19 cellular contexts compared by ENCODE assay signal in the genomic region with DNA sequence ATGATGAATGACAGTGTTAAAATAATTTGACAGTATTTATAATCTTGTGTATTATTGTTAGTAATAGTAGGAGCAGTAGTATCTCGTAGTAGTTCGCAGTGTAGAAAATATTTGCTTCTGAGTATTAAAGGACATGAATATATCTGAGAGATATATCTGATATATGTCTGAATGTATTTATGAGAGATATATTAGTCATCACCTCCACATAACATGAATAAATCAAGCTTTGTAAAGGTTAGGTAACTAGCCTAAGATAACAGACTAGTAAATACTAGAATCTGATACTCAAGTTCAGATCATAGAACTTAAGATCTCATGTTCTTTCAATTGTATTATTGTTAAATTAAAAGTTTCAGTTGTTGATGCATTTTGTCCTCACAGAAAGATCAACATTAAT.
DNase-seq lines count a peak whose midpoint lies in the region; ATAC-seq, FAIRE-seq and TF ChIP-seq lines count a peak whose summit lies in the region.
"Had no signal": no experiment of that assay in that cellular context is flagged by ENCODE, and none has a peak within 500 bp of the region (broad histone marks: within the 10 kb centered on the region; RNA-seq: fewer than 3 reads in every experiment).

No MANE protein-coding gene starts in this region.

- intact Hi-C loops in kidney (cut with DNase I) (no loop called here), head of caudate nucleus (cut with DNase I) (no loop called here)

- DNase-seq in SK-N-SH (no peak), HEK293T (ENCODE audit: extremely low spot score) (no peak), bronchial epithelial cell (ENCODE audit: low read depth) (peak; percentile 63), kidney (no peak), NCI-H1105 treated with DMSO at 0.1 percent for 48 hours (lab: John Stamatoyannopoulos, UW) (no peak), head of caudate nucleus (no peak), nucleus accumbens (lab: John Stamatoyannopoulos, UW) (no peak)
- DNase-seq: AML-193; Caco-2; CD4-positive, alpha-beta T cell; DMS153; DMS79; GF-D8 had no signal

- H3K4me1 ChIP-seq in SK-N-SH (ENCODE audit: control insufficient read depth in 1 of 2, insufficient read depth in 2 of 2, low read depth in 1 of 2, low read length in 1 of 2) (peaks cover 0 to 6% of the 10 kb centered on the region in 2 experiments; a peak in 1 of 4 replicates), kidney (ENCODE audit: control insufficient read depth in 1 of 2, insufficient read depth in 1 of 2, low read depth in 1 of 2, low read length in 2 of 2) (no peaks in the 10 kb centered on the region)
- H3K4me1 ChIP-seq: A549, Caco-2 had no signal

- POLR2A ChIA-PET in SK-N-SH (lab: Yijun Ruan, JAX) = no interaction called here
- POLR2A ChIA-PET in HEK293T (lab: Yijun Ruan, JAX) = no interaction called here

- CTCF ChIA-PET in SK-N-SH (lab: Yijun Ruan, JAX) (no interaction called here), HEK293T (lab: Yijun Ruan, JAX) (no interaction called here)

- H3K36me3 ChIP-seq in SK-N-SH (replicated peaks in 1 of 2; ENCODE audit: control insufficient read depth in 1 of 2, insufficient read depth in 2 of 2, low read length in 1 of 2) = no peaks in the 10 kb centered on the region
- no peaks in the 10 kb centered on the region for H3K36me3 ChIP-seq in bronchial epithelial cell (ENCODE audit: control insufficient read depth, insufficient read depth, low read length)
- no peaks in the 10 kb centered on the region for H3K36me3 ChIP-seq in kidney (ENCODE audit: control insufficient read depth in 1 of 2, insufficient read depth in 2 of 2, low read length in 2 of 2)

- H2AFZ ChIP-seq in SK-N-SH (ENCODE audit: low read depth) = no peak overlapping the region

- 67% methylated on average over 2 of the region's 2 CpGs for WGBS in SK-N-SH (ENCODE audit: low lambda C conversion rate)

- no peak for ATAC-seq in SK-N-SH treated with all-trans-retinoic acid at 6 μM for 48 hours
- ATAC-seq: A549, HCT116 had no signal

- TF ChIP-seq EP300 in SK-N-SH (IDR thresholded peaks at IDR 0.05; ENCODE audit: borderline replicate concordance in 1 of 2, low read depth in 1 of 2, low read length in 1 of 2) = no peak

- peaks cover 19% of the 10 kb centered on the region for H3K79me2 ChIP-seq in SK-N-SH (ENCODE audit: insufficient read depth)

- H3K27ac ChIP-seq in SK-N-SH (ENCODE audit: low read depth in 2 of 2, low read length in 1 of 2) = no peak overlapping the region
- H3K27ac ChIP-seq in kidney (ENCODE audit: low read depth in 2 of 2, low read length in 2 of 2) = no peak overlapping the region
- H3K27ac ChIP-seq: 22Rv1, A549, C4-2B, HL-60 had no signal

- 0 out of 2 replicates have a peak, but pooled peaks cover 5% of the 10 kb centered on the region for H4K20me1 ChIP-seq in SK-N-SH (ENCODE audit: insufficient read depth)

- no peaks in the 10 kb centered on the region for H3K9me3 ChIP-seq in SK-N-SH
- H3K9me3 ChIP-seq in kidney (ENCODE audit: control insufficient read depth in 1 of 2, low read length in 2 of 2) = no peaks in the 10 kb centered on the region
- H3K9me3 ChIP-seq: A549, Caco-2 had no signal

- TF ChIP-seq CTCF in SK-N-SH (IDR thresholded peaks at IDR 0.05) (no peak), bronchial epithelial cell (IDR thresholded peaks at IDR 0.05; ENCODE audit: insufficient read depth, low read length, severe bottlenecking) (no peak), kidney (IDR thresholded peaks at IDR 0.05; ENCODE audit: borderline replicate concordance, extremely low read depth, insufficient read depth) (no peak)

- no peaks in the 10 kb centered on the region for H3F3A ChIP-seq in SK-N-SH (replicated peaks; ENCODE audit: insufficient read depth)

- H3K9me2 ChIP-seq in SK-N-SH = no peaks in the 10 kb centered on the region

- H3K4me2 ChIP-seq in SK-N-SH = no peak overlapping the region
- H3K4me2 ChIP-seq: A549 had no signal

- FAIRE-seq in bronchial epithelial cell (lab: Jason Lieb, UNC) (no peak), kidney (lab: Jason Lieb, UNC) (peak; percentile 54)
- FAIRE-seq: A549 had no signal

- no peak for TF ChIP-seq RAD21 in SK-N-SH (IDR thresholded peaks at IDR 0.05; ENCODE audit: low read length)

- H3K27me3 ChIP-seq in SK-N-SH (ENCODE audit: insufficient read depth) = no peaks in the 10 kb centered on the region
- H3K27me3 ChIP-seq in bronchial epithelial cell (ENCODE audit: control insufficient read depth, insufficient read depth, low read length) = no peaks in the 10 kb centered on the region

- H3K4me3 ChIP-seq in SK-N-SH (ENCODE audit: low read depth in 2 of 2, low read length in 1 of 2) = no peak overlapping the region
- no peak overlapping the region for H3K4me3 ChIP-seq in bronchial epithelial cell (ENCODE audit: low read depth, low read length)
- H3K4me3 ChIP-seq in kidney (ENCODE audit: low read length in 2 of 2) = no peak overlapping the region
- H3K4me3 ChIP-seq: A549 had no signal

- H3K9ac ChIP-seq in SK-N-SH = no peak overlapping the region
- no peak overlapping the region for H3K9ac ChIP-seq in kidney (ENCODE audit: low read length in 2 of 2)

TF ChIP-seq in SK-N-SH, 30 proteins besides CTCF, POLR2A, EP300 and RAD21:
- TF ChIP-seq PBX3 (IDR thresholded peaks at IDR 0.05) (peak; percentile 38; the same call in 1 of the 2 replicates), FOSL2 (IDR thresholded peaks at IDR 0.05; ENCODE audit: borderline replicate concordance, low read depth) (peak; percentile 17; the same call in 1 of the 2 replicates), JUND (IDR thresholded peaks at IDR 0.05) (0 out of 2 replicates have a peak, but pooled peaks have one; percentile 29), RXRA (IDR thresholded peaks at IDR 0.05; ENCODE audit: borderline replicate concordance, low read depth) (no peak)

TF ChIP-seq in SK-N-SH treated with all-trans-retinoic acid at 6 μM for 48 hours, 23 proteins besides CTCF, POLR2A, EP300 and RAD21 (continues in another document):
- TF ChIP-seq ZC3H10 (CRISPR knock-in tag; IDR thresholded peaks at IDR 0.05) (no peak), ZNF70 (CRISPR knock-in tag; IDR thresholded peaks at IDR 0.05) (no peak), GLIS3 (CRISPR knock-in tag; IDR thresholded peaks at IDR 0.05) (no peak), ZNF565 (CRISPR knock-in tag; conservative IDR thresholded peaks at IDR 0.05; ENCODE audit: low read depth) (no peak), ISL1 (CRISPR knock-in tag; IDR thresholded peaks at IDR 0.05) (no peak), ESRRG (CRISPR knock-in tag; IDR thresholded peaks at IDR 0.05) (no peak), TCF4 (CRISPR knock-in tag; IDR thresholded peaks at IDR 0.05; ENCODE audit: borderline replicate concordance) (no peak)
- TF ChIP-seq, protein P1, sequence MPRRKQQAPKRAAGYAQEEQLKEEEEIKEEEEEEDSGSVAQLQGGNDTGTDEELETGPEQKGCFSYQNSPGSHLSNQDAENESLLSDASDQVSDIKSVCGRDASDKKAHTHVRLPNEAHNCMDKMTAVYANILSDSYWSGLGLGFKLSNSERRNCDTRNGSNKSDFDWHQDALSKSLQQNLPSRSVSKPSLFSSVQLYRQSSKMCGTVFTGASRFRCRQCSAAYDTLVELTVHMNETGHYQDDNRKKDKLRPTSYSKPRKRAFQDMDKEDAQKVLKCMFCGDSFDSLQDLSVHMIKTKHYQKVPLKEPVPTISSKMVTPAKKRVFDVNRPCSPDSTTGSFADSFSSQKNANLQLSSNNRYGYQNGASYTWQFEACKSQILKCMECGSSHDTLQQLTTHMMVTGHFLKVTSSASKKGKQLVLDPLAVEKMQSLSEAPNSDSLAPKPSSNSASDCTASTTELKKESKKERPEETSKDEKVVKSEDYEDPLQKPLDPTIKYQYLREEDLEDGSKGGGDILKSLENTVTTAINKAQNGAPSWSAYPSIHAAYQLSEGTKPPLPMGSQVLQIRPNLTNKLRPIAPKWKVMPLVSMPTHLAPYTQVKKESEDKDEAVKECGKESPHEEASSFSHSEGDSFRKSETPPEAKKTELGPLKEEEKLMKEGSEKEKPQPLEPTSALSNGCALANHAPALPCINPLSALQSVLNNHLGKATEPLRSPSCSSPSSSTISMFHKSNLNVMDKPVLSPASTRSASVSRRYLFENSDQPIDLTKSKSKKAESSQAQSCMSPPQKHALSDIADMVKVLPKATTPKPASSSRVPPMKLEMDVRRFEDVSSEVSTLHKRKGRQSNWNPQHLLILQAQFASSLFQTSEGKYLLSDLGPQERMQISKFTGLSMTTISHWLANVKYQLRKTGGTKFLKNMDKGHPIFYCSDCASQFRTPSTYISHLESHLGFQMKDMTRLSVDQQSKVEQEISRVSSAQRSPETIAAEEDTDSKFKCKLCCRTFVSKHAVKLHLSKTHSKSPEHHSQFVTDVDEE (CRISPR knock-in tag; IDR thresholded peaks at IDR 0.05) = no peak

TF ChIP-seq in HEK293T, 16 proteins besides CTCF, POLR2A, EP300 and RAD21:
- no peak for TF ChIP-seq SP1 (IDR thresholded peaks at IDR 0.05)
- TF ChIP-seq, protein P2, sequence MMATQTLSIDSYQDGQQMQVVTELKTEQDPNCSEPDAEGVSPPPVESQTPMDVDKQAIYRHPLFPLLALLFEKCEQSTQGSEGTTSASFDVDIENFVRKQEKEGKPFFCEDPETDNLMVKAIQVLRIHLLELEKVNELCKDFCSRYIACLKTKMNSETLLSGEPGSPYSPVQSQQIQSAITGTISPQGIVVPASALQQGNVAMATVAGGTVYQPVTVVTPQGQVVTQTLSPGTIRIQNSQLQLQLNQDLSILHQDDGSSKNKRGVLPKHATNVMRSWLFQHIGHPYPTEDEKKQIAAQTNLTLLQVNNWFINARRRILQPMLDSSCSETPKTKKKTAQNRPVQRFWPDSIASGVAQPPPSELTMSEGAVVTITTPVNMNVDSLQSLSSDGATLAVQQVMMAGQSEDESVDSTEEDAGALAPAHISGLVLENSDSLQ (IDR thresholded peaks at IDR 0.05) = peak; percentile 15; the same call in 1 of the 2 replicates
